ENCODE assay signal across 17 cellular contexts in the genomic region with DNA sequence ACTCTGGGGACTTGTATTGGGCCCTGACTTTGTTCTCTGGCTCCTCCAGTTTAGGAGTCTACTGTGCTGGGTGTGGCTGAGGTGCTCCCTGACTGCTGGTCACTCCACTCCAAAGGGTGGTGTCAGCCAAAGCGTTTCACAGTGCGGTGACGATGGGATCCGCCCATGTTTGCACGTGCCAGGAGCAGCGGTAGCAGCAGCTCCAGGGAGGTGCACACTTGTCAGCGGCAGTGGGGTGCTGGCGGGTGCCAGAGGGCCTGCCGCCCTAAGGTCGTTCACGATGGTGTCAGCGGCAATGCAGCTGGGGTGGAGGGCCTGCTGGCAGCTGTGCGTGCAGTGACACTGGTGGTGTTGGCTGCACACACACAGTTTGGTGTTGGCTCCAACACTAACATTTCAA.
DNase-seq lines count a peak whose midpoint lies in the region; ATAC-seq, FAIRE-seq and TF ChIP-seq lines count a peak whose summit lies in the region.
"Had no signal": no experiment of that assay in that cellular context is flagged by ENCODE, and none has a peak within 500 bp of the region (broad histone marks: within the 10 kb centered on the region; RNA-seq: fewer than 3 reads in every experiment).

No MANE protein-coding gene starts in this region.

- H3K4me1 ChIP-seq in kidney (ENCODE audit: control insufficient read depth in 1 of 2, insufficient read depth in 1 of 2, low read depth in 1 of 2, low read length in 2 of 2) (no peaks in the 10 kb centered on the region), left ventricle myocardium inferior (no peaks in the 10 kb centered on the region)
- H3K4me1 ChIP-seq: BLaER1 had no signal

- no peak overlapping the region for H3K4me3 ChIP-seq in kidney (ENCODE audit: low read length in 2 of 2)
- H3K4me3 ChIP-seq in left ventricle myocardium inferior, result no peak overlapping the region
- H3K4me3 ChIP-seq: BLaER1 had no signal

- peaks cover 4% of the 10 kb centered on the region for H3K9me3 Mint-ChIP-seq in nephron progenitor cell
- H3K9me3 Mint-ChIP-seq: H9 had no signal

- no peak for FAIRE-seq in kidney (lab: Jason Lieb, UNC)
- FAIRE-seq: H1 had no signal

- DNase-seq in NCI-H748 (lab: John Stamatoyannopoulos, UW; ENCODE audit: unreplicated experiment) (peak; percentile 23), NCI-H748 treated with DMSO at 0.1 percent for 48 hours (lab: John Stamatoyannopoulos, UW) (no peak), SW480 (ENCODE audit: low spot score) (peak; percentile 12), kidney (peak; percentile 59), posterior vena cava (ENCODE audit: low spot score) (peak; percentile 80), left ventricle myocardium inferior (no peak), nephron progenitor cell (no peak)
- DNase-seq: CD4-positive, alpha-beta memory T cell; DMS153; DMS79; GDM1; H9 had no signal

- no peak for ATAC-seq in HG02642 (IDR thresholded peaks at IDR 0.05; ENCODE audit: poor library complexity, unreplicated experiment)

- peaks cover 4% of the 10 kb centered on the region for H3K27me3 Mint-ChIP-seq in nephron progenitor cell (ENCODE audit: low read depth, poor library complexity)

- H3K36me3 ChIP-seq in kidney (ENCODE audit: control insufficient read depth in 1 of 2, insufficient read depth in 2 of 2, low read length in 2 of 2) (no peaks in the 10 kb centered on the region), left ventricle myocardium inferior (no peaks in the 10 kb centered on the region)
- H3K36me3 ChIP-seq: BLaER1 had no signal

- H3K4me3 Mint-ChIP-seq in nephron progenitor cell, result no peak overlapping the region
- H3K4me3 Mint-ChIP-seq: CD14-positive monocyte; CD4-positive, alpha-beta memory T cell; H9 had no signal

- no peak for TF ChIP-seq CTCF in kidney (IDR thresholded peaks at IDR 0.05; ENCODE audit: borderline replicate concordance, extremely low read depth, insufficient read depth)
- no peak for TF ChIP-seq CTCF in left ventricle myocardium inferior (IDR thresholded peaks at IDR 0.05; ENCODE audit: borderline replicate concordance)
- TF ChIP-seq CTCF in nephron progenitor cell (IDR thresholded peaks at IDR 0.05), result no peak

- intact Hi-C loops in kidney (cut with DNase I) (no loop called here), posterior vena cava (cut with DNase I) (no loop called here), left ventricle myocardium inferior (cut with micrococcal nuclease) (no loop called here)

- H3K9me3 ChIP-seq in kidney (ENCODE audit: control insufficient read depth in 1 of 2, low read length in 2 of 2), result no peaks in the 10 kb centered on the region
- H3K9me3 ChIP-seq in left ventricle myocardium inferior (replicated peaks), result peaks cover 16% of the 10 kb centered on the region
- H3K9me3 ChIP-seq: BLaER1 had no signal

- H3K9ac ChIP-seq in kidney (ENCODE audit: low read length in 2 of 2), result no peak overlapping the region
- H3K9ac ChIP-seq: BLaER1 had no signal

- no peak overlapping the region for H3K27ac Mint-ChIP-seq in nephron progenitor cell
- H3K27ac Mint-ChIP-seq: CD14-positive monocyte; CD4-positive, alpha-beta memory T cell; H9 had no signal

- H3K27ac ChIP-seq in kidney (ENCODE audit: low read depth in 2 of 2, low read length in 2 of 2), result no peak overlapping the region
- H3K27ac ChIP-seq in left ventricle myocardium inferior (replicated peaks), result no peak overlapping the region
- H3K27ac ChIP-seq: 22Rv1, BLaER1 had no signal

- H3K27me3 ChIP-seq in left ventricle myocardium inferior (ENCODE audit: low read depth), result no peaks in the 10 kb centered on the region
- H3K27me3 ChIP-seq: BLaER1 had no signal

- H3K36me3 Mint-ChIP-seq in nephron progenitor cell (ENCODE audit: low read depth), result no peaks in the 10 kb centered on the region
- H3K36me3 Mint-ChIP-seq: CD14-positive monocyte; CD4-positive, alpha-beta memory T cell had no signal

- H3K4me1 Mint-ChIP-seq in nephron progenitor cell, result no peaks in the 10 kb centered on the region
- H3K4me1 Mint-ChIP-seq: CD14-positive monocyte; CD4-positive, alpha-beta memory T cell had no signal

Comparison
In these comparisons a context has a peak if more than half of its experiments do, and no peak if none do; other contexts are left out.
1. DNase-seq: peak in NCI-H748 (single experiment), SW480 (single experiment), kidney (single experiment) and posterior vena cava (single experiment); none in NCI-H748 treated with DMSO at 0.1 percent for 48 hours (single experiment), left ventricle myocardium inferior (single experiment) and nephron progenitor cell (single experiment).